In genomic region chr14:34874386-34875030, GRCh38 we compare ENCODE assay signal across 8 cellular contexts. TPM values are rescaled to one million over a fixed set of nuclear protein-coding genes. Genes with fewer than 3 reads are reported as not detected.
DNase-seq lines count a peak whose midpoint lies in the region; ATAC-seq and TF ChIP-seq lines count a peak whose summit lies in the region.

No MANE protein-coding gene starts in this region.

- H3K9me2 ChIP-seq in PC-9 (ENCODE audit: insufficient read depth), result no peaks in the 10 kb centered on the region

- no peaks in the 10 kb centered on the region for H3K9me3 Mint-ChIP-seq in activated naive CD4-positive, alpha-beta T cell treated with anti-CD3 and anti-CD28 coated beads for 36 hours

- H3K4me1 ChIP-seq in PC-9 (replicated peaks; ENCODE audit: insufficient read depth) (peaks cover 18% of the 10 kb centered on the region; the same call in 1 of the 2 replicates), tibial artery (peaks cover 0 to 8% (median 3%) of the 10 kb centered on the region in 4 donors)

- H3K27ac ChIP-seq in PC-9 (peak overlapping the region; percentile 92), tibial artery (peak overlapping the region; percentile 98 to 99)

- peak overlapping the region; percentile 81 for H2AFZ ChIP-seq in PC-9

- H3K36me3 Mint-ChIP-seq in activated naive CD4-positive, alpha-beta T cell treated with anti-CD3 and anti-CD28 coated beads for 36 hours (ENCODE audit: low read depth), result peaks cover 24% of the 10 kb centered on the region

- no peaks in the 10 kb centered on the region for H4K20me1 ChIP-seq in PC-9 (ENCODE audit: insufficient read depth)

- H3K27me3 Mint-ChIP-seq in activated naive CD4-positive, alpha-beta T cell treated with anti-CD3 and anti-CD28 coated beads for 36 hours (ENCODE audit: low read depth), result no peaks in the 10 kb centered on the region

- peak overlapping the region; percentile 100 for H3K4me3 Mint-ChIP-seq in activated naive CD4-positive, alpha-beta T cell treated with anti-CD3 and anti-CD28 coated beads for 36 hours

- peak overlapping the region; percentile 98 for H3K4me2 ChIP-seq in PC-9

- CTCF ChIA-PET in PC-9 (lab: Charles Lee), result no interaction called here
- CTCF ChIA-PET in activated naive CD4-positive, alpha-beta T cell treated with anti-CD3 and anti-CD28 coated beads for 36 hours (lab: Charles Lee), result interaction anchor here (0.7 to 1.3 kb wide), 3 partner anchors 9 to 107 kb away, joined by 3 read pairs; no protein-coding TSS in a partner anchor

- H3K4me3 ChIP-seq in PC-9, result peak overlapping the region; percentile 77
- H3K4me3 ChIP-seq in tibial artery, result peak overlapping the region; percentile 72 to 92

- peaks cover 32% of the 10 kb centered on the region for H3K4me1 Mint-ChIP-seq in activated naive CD4-positive, alpha-beta T cell treated with anti-CD3 and anti-CD28 coated beads for 36 hours (ENCODE audit: low read depth)

- H3K27me3 ChIP-seq in PC-9 (ENCODE audit: insufficient read depth, low read depth) (no peaks in the 10 kb centered on the region), tibial artery (no peaks in the 10 kb centered on the region)

- intact Hi-C loops in PC-9 (cut with micrococcal nuclease; ENCODE audit: unreplicated experiment) (loop anchor here (1.0 to 10.0 kb wide), 2 partner anchors 108 to 200 kb away; partner anchors contain the start of gene SRP54), tibial artery (cut with DNase I; ENCODE audit: low total_unique reads) (loop anchor here (2.0 to 10.0 kb wide), 4 partner anchors 108 to 340 kb away; partner anchors contain the start of genes CFL2, EAPP, FAM177A1 and SRP54)
- intact Hi-C loops in activated naive CD4-positive, alpha-beta T cell treated with anti-CD3 and anti-CD28 coated beads for 36 hours (cut with micrococcal nuclease), result loop anchor here (1.0 to 5.0 kb wide), 2 partner anchors 202 to 337 kb away; partner anchors contain the start of gene EAPP

- H3K27ac Mint-ChIP-seq in activated naive CD4-positive, alpha-beta T cell treated with anti-CD3 and anti-CD28 coated beads for 36 hours, result peak overlapping the region; percentile 98

- H3K36me3 ChIP-seq in PC-9 (ENCODE audit: low read depth) (no peaks in the 10 kb centered on the region), tibial artery (no peaks in the 10 kb centered on the region)

- H3K9me3 ChIP-seq in PC-9 (ENCODE audit: insufficient read depth, low read depth), result no peaks in the 10 kb centered on the region
- H3K9me3 ChIP-seq in tibial artery, result no peaks in the 10 kb centered on the region

- DNase-seq in DMS114 treated with DMSO at 0.1 percent for 48 hours (lab: John Stamatoyannopoulos, UW; ENCODE audit: unreplicated experiment), result peak; percentile 23
- DNase-seq in HK-2 (ENCODE audit: unreplicated experiment), result peak; percentile 52
- peak in 1 of 2 experiments; percentile 25 for DNase-seq in PC-9
- peak; percentile 68 for DNase-seq in activated naive CD4-positive, alpha-beta T cell treated with anti-CD3 and anti-CD28 coated beads for 36 hours
- DNase-seq in globus pallidus (ENCODE audit: low spot score), result peak; percentile 63
- peak; percentile 28 for DNase-seq in omental fat pad (ENCODE audit: low spot score)
- peak; percentile 43 to 74 for DNase-seq in tibial artery

- ATAC-seq in GM19467 (IDR thresholded peaks at IDR 0.05; ENCODE audit: unreplicated experiment), result peak; percentile 23
- ATAC-seq in omental fat pad (ENCODE audit: low FRiP score), result peak; percentile 61

- no TSS peak for BruUV-seq in PC-9 (replicated peaks; lab: Mats Ljungman, UMichigan)

- TF ChIP-seq CTCF in PC-9 (conservative IDR thresholded peaks at IDR 0.05) (no peak), omental fat pad (IDR thresholded peaks at IDR 0.05) (no peak), tibial artery (IDR thresholded peaks at IDR 0.05) (no peak)

- peaks cover 29% of the 10 kb centered on the region for H3K79me2 ChIP-seq in PC-9 (ENCODE audit: low read depth)

- peaks cover 13% of the 10 kb centered on the region; the same call in 1 of the 2 replicates for H3F3A ChIP-seq in PC-9 (ENCODE audit: insufficient read depth, low read depth)

- POLR2A ChIA-PET in PC-9 (lab: Charles Lee; ENCODE audit: unreplicated experiment), result interaction anchor here (0.8 to 0.9 kb wide), 2 partner anchors 109 to 171 kb away, joined by 4 read pairs; partner anchors contain the start of gene FAM177A1

RNA-seq across cellular contexts. Expression of gene BAZ1A, which starts 0.7 kb away (rescaled TPM):
- total RNA-seq in PC-9 (2021) (14.3 and 17.3 TPM in 2 replicates), omental fat pad (10 to 100 TPM; 22.7 to 86.7 (median 56.0) TPM)
- 10 to 100 TPM; 50.8 to 57.0 TPM for total RNA-seq in activated naive CD4-positive, alpha-beta T cell treated with anti-CD3 and anti-CD28 coated beads for 36 hours
